In genomic region chr2:8482432-8482831, GRCh38 we compare ENCODE assay signal across 25 cellular contexts.
A peak's percentile ranks its signal among the peaks of the same experiment; 100 is the strongest.
DNase-seq lines count a peak whose midpoint lies in the region; ATAC-seq and TF ChIP-seq lines count a peak whose summit lies in the region.
"Had no signal": no experiment of that assay in that cellular context is flagged by ENCODE, and none has a peak within 500 bp of the region (broad histone marks: within the 10 kb centered on the region; RNA-seq: fewer than 3 reads in every experiment).

No MANE protein-coding gene starts in this region.

- DNase-seq in activated CD8-positive, alpha-beta T cell treated with anti-CD3 and anti-CD28 coated beads, Interleukin-2, amount 10 ng/mL, durations not matched to agents 7 days and 5 days = no peak
- no peak for DNase-seq in activated CD8-positive, alpha-beta T cell treated with anti-CD3 and anti-CD28 coated beads for 36 hours
- DNase-seq in CD8-positive, alpha-beta T cell = no peak
- no peak for DNase-seq in OCI-LY7 (ENCODE audit: low spot score)
- DNase-seq in left lobe of liver (ENCODE audit: low spot score) = peak; percentile 27
- no peak for DNase-seq in OCI-M1 (lab: John Stamatoyannopoulos, UW)
- no peak for DNase-seq in tibial nerve (ENCODE audit: low spot score in 2 of 2)
- no peak for DNase-seq in medulla oblongata (ENCODE audit: extremely low spot score)
- DNase-seq: DMS153; effector memory CD4-positive, alpha-beta T cell; GF-D8; islet precursor cell; KBM-7; NCI-H1048; NCI-H1930; NCI-H226; PC-9; SJCRH30 had no signal

- H3K27me3 ChIP-seq in CD8-positive, alpha-beta T cell (ENCODE audit: insufficient read depth, low read length) = no peaks in the 10 kb centered on the region
- H3K27me3 ChIP-seq in tibial nerve = no peaks in the 10 kb centered on the region
- H3K27me3 ChIP-seq: neutrophil, SJCRH30 had no signal

- peaks cover 6% of the 10 kb centered on the region; the same call in 1 of the 2 replicates for H3K79me2 ChIP-seq in OCI-LY7 (ENCODE audit: insufficient read depth, low read depth, low read length)

- no peak overlapping the region; the same call in 1 of the 2 replicates for H2AFZ ChIP-seq in OCI-LY7 (ENCODE audit: low read length)
- H2AFZ ChIP-seq: PC-9 had no signal

- H3K9me3 Mint-ChIP-seq in activated CD8-positive, alpha-beta T cell treated with anti-CD3 and anti-CD28 coated beads, Interleukin-2, amount 10 ng/mL, durations not matched to agents 7 days and 5 days (ENCODE audit: insufficient read depth) = peaks cover 5% of the 10 kb centered on the region
- H3K9me3 Mint-ChIP-seq in activated CD8-positive, alpha-beta T cell treated with anti-CD3 and anti-CD28 coated beads for 36 hours = no peaks in the 10 kb centered on the region
- H3K9me3 Mint-ChIP-seq in CD8-positive, alpha-beta T cell = no peaks in the 10 kb centered on the region
- H3K9me3 Mint-ChIP-seq: CD14-positive monocyte had no signal

- H3K4me1 ChIP-seq in CD8-positive, alpha-beta T cell (ENCODE audit: insufficient read depth, low read length) = peaks cover 32% of the 10 kb centered on the region
- H3K4me1 ChIP-seq in OCI-LY7 (ENCODE audit: insufficient read depth, low read length, poor library complexity, severe bottlenecking) (peaks cover 74% of the 10 kb centered on the region), tibial nerve (peaks cover 0 to 19% (median 10%) of the 10 kb centered on the region in 4 donors)
- H3K4me1 ChIP-seq: HAP-1, SJCRH30 had no signal

- WGBS in tibial nerve, 2 donors = 93% methylated on average over 4 of the region's 4 CpGs

- H3K9me3 ChIP-seq in CD8-positive, alpha-beta T cell (ENCODE audit: low read length) = no peaks in the 10 kb centered on the region
- H3K9me3 ChIP-seq in OCI-LY7 (ENCODE audit: low read length) (no peaks in the 10 kb centered on the region), tibial nerve (no peaks in the 10 kb centered on the region)
- H3K9me3 ChIP-seq: HAP-1, neutrophil, SJCRH30, thoracic aorta had no signal

- no peak for TF ChIP-seq POLR2A in tibial nerve (IDR thresholded peaks at IDR 0.05)

- H3K36me3 ChIP-seq in CD8-positive, alpha-beta T cell (ENCODE audit: insufficient read depth, low read length) = no peaks in the 10 kb centered on the region
- H3K36me3 ChIP-seq in OCI-LY7 (ENCODE audit: insufficient read depth, low read length) = peaks cover 18% of the 10 kb centered on the region
- H3K36me3 ChIP-seq in tibial nerve = no peaks in the 10 kb centered on the region
- H3K36me3 ChIP-seq: HAP-1, neutrophil, SJCRH30, thoracic aorta had no signal

- no peak for ATAC-seq in activated CD8-positive, alpha-beta T cell treated with anti-CD3 and anti-CD28 coated beads, Interleukin-2, amount 10 ng/mL, durations not matched to agents 7 days and 5 days
- ATAC-seq in activated CD8-positive, alpha-beta T cell treated with anti-CD3 and anti-CD28 coated beads for 36 hours = no peak
- ATAC-seq in CD8-positive, alpha-beta T cell = no peak
- ATAC-seq in left lobe of liver = no peak
- ATAC-seq: esophagus mucosa had no signal

- no peak for TF ChIP-seq EP300 in tibial nerve (IDR thresholded peaks at IDR 0.05)

- CTCF ChIA-PET in activated CD8-positive, alpha-beta T cell treated with anti-CD3 and anti-CD28 coated beads, Interleukin-2, amount 10 ng/mL, durations not matched to agents 7 days and 5 days (lab: Charles Lee) = interaction anchor here (0.8 to 1.7 kb wide), 8 partner anchors 8 to 268 kb away, joined by 3 to 7 read pairs (median 3); no protein-coding TSS in a partner anchor
- CTCF ChIA-PET in activated CD8-positive, alpha-beta T cell treated with anti-CD3 and anti-CD28 coated beads for 36 hours (lab: Charles Lee) = interaction anchor here (1.2 to 1.9 kb wide), 5 partner anchors 10 to 109 kb away, joined by 3 to 5 read pairs (median 3); no protein-coding TSS in a partner anchor
- CTCF ChIA-PET in CD8-positive, alpha-beta T cell (lab: Charles Lee) = no interaction called here
- CTCF ChIA-PET in OCI-LY7 (lab: Charles Lee; ENCODE audit: unreplicated experiment) = interaction anchor here (0.8 kb wide), 1 partner anchor 147 kb away, joined by 4 read pairs; no protein-coding TSS in a partner anchor

- intact Hi-C loops in activated CD8-positive, alpha-beta T cell treated with anti-CD3 and anti-CD28 coated beads for 36 hours (cut with micrococcal nuclease) = loop anchor here (10.0 kb wide), 1 partner anchor 178 kb away; no protein-coding TSS in a partner anchor
- intact Hi-C loops in CD8-positive, alpha-beta T cell (cut with DNase I, micrococcal nuclease) = no loop called here
- intact Hi-C loops in OCI-LY7 (cut with micrococcal nuclease; ENCODE audit: unreplicated experiment) = no loop called here

- H4K20me1 ChIP-seq in OCI-LY7 (ENCODE audit: insufficient read depth, low read length) = no peaks in the 10 kb centered on the region

- POLR2A ChIA-PET in activated CD8-positive, alpha-beta T cell treated with anti-CD3 and anti-CD28 coated beads, Interleukin-2, amount 10 ng/mL, durations not matched to agents 7 days and 5 days (lab: Charles Lee) = interaction anchor here (2.6 kb wide), 1 partner anchor 199 kb away, joined by 12 read pairs; the partner anchor contains the start of gene ID2
- POLR2A ChIA-PET in activated CD8-positive, alpha-beta T cell treated with anti-CD3 and anti-CD28 coated beads for 36 hours (lab: Charles Lee) = interaction anchor here (1.0 to 3.3 kb wide), 5 partner anchors 34 to 200 kb away, joined by 3 to 25 read pairs (median 4); partner anchors contain the start of gene ID2
- POLR2A ChIA-PET in CD8-positive, alpha-beta T cell (lab: Charles Lee) = interaction anchor here (1.1 kb wide), 1 partner anchor 10 kb away, joined by 3 read pairs; no protein-coding TSS in a partner anchor
- POLR2A ChIA-PET in OCI-LY7 (lab: Charles Lee) = interaction anchor here (0.6 to 4.6 kb wide), 17 partner anchors 9 to 483 kb away, joined by 3 to 28 read pairs (median 4); partner anchors contain the start of gene ID2

- H3K27ac Mint-ChIP-seq in activated CD8-positive, alpha-beta T cell treated with anti-CD3 and anti-CD28 coated beads, Interleukin-2, amount 10 ng/mL, durations not matched to agents 7 days and 5 days = peak overlapping the region; percentile 71
- no peak overlapping the region for H3K27ac Mint-ChIP-seq in activated CD8-positive, alpha-beta T cell treated with anti-CD3 and anti-CD28 coated beads for 36 hours
- peak overlapping the region; percentile 4 for H3K27ac Mint-ChIP-seq in CD8-positive, alpha-beta T cell
- H3K27ac Mint-ChIP-seq: brain had no signal

- no peak for TF ChIP-seq CTCF in activated CD8-positive, alpha-beta T cell treated with anti-CD3 and anti-CD28 coated beads for 36 hours (IDR thresholded peaks at IDR 0.05)
- TF ChIP-seq CTCF in CD8-positive, alpha-beta T cell (IDR thresholded peaks at IDR 0.05) = no peak
- no peak for TF ChIP-seq CTCF in OCI-LY7 (conservative IDR thresholded peaks at IDR 0.05; ENCODE audit: low read length)
- TF ChIP-seq CTCF in tibial nerve (IDR thresholded peaks at IDR 0.05) = no peak

- no peak overlapping the region for H3K4me3 Mint-ChIP-seq in activated CD8-positive, alpha-beta T cell treated with anti-CD3 and anti-CD28 coated beads, Interleukin-2, amount 10 ng/mL, durations not matched to agents 7 days and 5 days
- no peak overlapping the region for H3K4me3 Mint-ChIP-seq in activated CD8-positive, alpha-beta T cell treated with anti-CD3 and anti-CD28 coated beads for 36 hours
- H3K4me3 Mint-ChIP-seq in CD8-positive, alpha-beta T cell = no peak overlapping the region
- H3K4me3 Mint-ChIP-seq: brain, CD14-positive monocyte had no signal

- no peaks in the 10 kb centered on the region for H3K9me2 ChIP-seq in OCI-LY7 (ENCODE audit: insufficient read depth, low read length)

- H3K36me3 Mint-ChIP-seq in activated CD8-positive, alpha-beta T cell treated with anti-CD3 and anti-CD28 coated beads, Interleukin-2, amount 10 ng/mL, durations not matched to agents 7 days and 5 days (ENCODE audit: low read depth) = peaks cover 24% of the 10 kb centered on the region
- H3K36me3 Mint-ChIP-seq in activated CD8-positive, alpha-beta T cell treated with anti-CD3 and anti-CD28 coated beads for 36 hours (ENCODE audit: low read depth) = peaks cover 9% of the 10 kb centered on the region
- no peaks in the 10 kb centered on the region for H3K36me3 Mint-ChIP-seq in CD8-positive, alpha-beta T cell
- H3K36me3 Mint-ChIP-seq: brain had no signal

- peaks cover 93% of the 10 kb centered on the region for H3K4me1 Mint-ChIP-seq in activated CD8-positive, alpha-beta T cell treated with anti-CD3 and anti-CD28 coated beads, Interleukin-2, amount 10 ng/mL, durations not matched to agents 7 days and 5 days (ENCODE audit: low read depth)
- peaks cover 72% of the 10 kb centered on the region for H3K4me1 Mint-ChIP-seq in activated CD8-positive, alpha-beta T cell treated with anti-CD3 and anti-CD28 coated beads for 36 hours (ENCODE audit: low read depth)
- H3K4me1 Mint-ChIP-seq in CD8-positive, alpha-beta T cell (ENCODE audit: low read depth) = peaks cover 62% of the 10 kb centered on the region

- H3K4me3 ChIP-seq in CD8-positive, alpha-beta T cell (ENCODE audit: low read depth, low read length) = no peak overlapping the region
- no peak overlapping the region for H3K4me3 ChIP-seq in OCI-LY7 (ENCODE audit: low read depth, low read length, poor library complexity, severe bottlenecking)
- H3K4me3 ChIP-seq in tibial nerve = no peak overlapping the region
- H3K4me3 ChIP-seq: HAP-1, lung, PC-9, SJCRH30, thoracic aorta had no signal

- BruUV-seq in OCI-LY7 (replicated peaks; lab: Mats Ljungman, UMichigan) = no TSS peak

- no peaks in the 10 kb centered on the region for H3K27me3 Mint-ChIP-seq in activated CD8-positive, alpha-beta T cell treated with anti-CD3 and anti-CD28 coated beads, Interleukin-2, amount 10 ng/mL, durations not matched to agents 7 days and 5 days (ENCODE audit: low read depth)
- peaks cover 6% of the 10 kb centered on the region for H3K27me3 Mint-ChIP-seq in activated CD8-positive, alpha-beta T cell treated with anti-CD3 and anti-CD28 coated beads for 36 hours
- H3K27me3 Mint-ChIP-seq in CD8-positive, alpha-beta T cell (ENCODE audit: low read depth) = no peaks in the 10 kb centered on the region
- H3K27me3 Mint-ChIP-seq: brain had no signal

- no peak overlapping the region for H3K27ac ChIP-seq in CD8-positive, alpha-beta T cell (ENCODE audit: low read depth, low read length)
- H3K27ac ChIP-seq in OCI-LY7 (ENCODE audit: low read depth, low read length, poor library complexity, severe bottlenecking) = peak overlapping the region; percentile 97
- H3K27ac ChIP-seq in tibial nerve = no peak overlapping the region
- H3K27ac ChIP-seq: PC-9, SJCRH30, thoracic aorta had no signal

- H3K4me2 ChIP-seq in OCI-LY7 (ENCODE audit: low read length) = peak overlapping the region; percentile 50
- H3K4me2 ChIP-seq: PC-9 had no signal
